14 cellular contexts compared by ENCODE assay signal in genomic region chrX:153782324-153782723, GRCh38. TPM values are rescaled to one million over a fixed set of nuclear protein-coding genes. Genes with fewer than 3 reads are reported as not detected.
DNase-seq lines count a peak whose midpoint lies in the region; ATAC-seq, FAIRE-seq and TF ChIP-seq lines count a peak whose summit lies in the region.
"Had no signal": no experiment of that assay in that cellular context is flagged by ENCODE, and none has a peak within 500 bp of the region (broad histone marks: within the 10 kb centered on the region; RNA-seq: fewer than 3 reads in every experiment).

No MANE protein-coding gene starts in this region.

- H3K27me3 Mint-ChIP-seq in endodermal cell (ENCODE audit: insufficient read depth) = no peaks in the 10 kb centered on the region
- H3K27me3 Mint-ChIP-seq in stimulated activated naive B cell treated with anti-CD40 and anti-IgM and Interleukin-4, amounts not matched to agents 10 μg/mL and 1 μg/mL and 100 μg/mL, for 72 hours = peaks cover 9 to 10% of the 10 kb centered on the region in 2 donors

- no peak for FAIRE-seq in frontal cortex (lab: Jason Lieb, UNC)
- FAIRE-seq: GM19239 had no signal

- DNase-seq in BE2C (peak; percentile 62), Karpas-422 (peak; percentile 59), NCI-H748 treated with DMSO at 0.1 percent for 48 hours (lab: John Stamatoyannopoulos, UW) (peak; percentile 49), endodermal cell (peak; percentile 74), ecto neural progenitor cell (ENCODE audit: low spot score) (no peak), frontal cortex (ENCODE audit: low spot score in 2 of 2) (no peak)
- no peak for DNase-seq in stimulated activated naive B cell treated with anti-CD40 and anti-IgM and Interleukin-4, amounts not matched to agents 10 μg/mL and 1 μg/mL and 100 μg/mL, for 72 hours
- DNase-seq: activated T-cell treated with anti-CD3 and anti-CD28 coated beads, Interleukin-2, amount 50 U/mL, for 1 hour; AML-193 had no signal

- no peaks in the 10 kb centered on the region for H4K20me1 ChIP-seq in Karpas-422 (ENCODE audit: insufficient read depth, low read depth, low read length)

- H3K4me2 ChIP-seq in Karpas-422 (ENCODE audit: low read depth, low read length, poor library complexity, severe bottlenecking) = no peak overlapping the region

- no peak overlapping the region for H2AFZ ChIP-seq in Karpas-422 (ENCODE audit: low read length)

- no peaks in the 10 kb centered on the region for H3K9me2 ChIP-seq in Karpas-422 (replicated peaks; ENCODE audit: insufficient read depth, low read length)

- no peak overlapping the region for H3K27ac ChIP-seq in Karpas-422 (ENCODE audit: low read length)
- H3K27ac ChIP-seq in endodermal cell (ENCODE audit: low read depth, low read length) = no peak overlapping the region

- WGBS in endodermal cell (ENCODE audit: insufficient coverage in 1 of 2, insufficient read length in 1 of 2), 2 experiments = 84 to 100% methylated on average over 2 to 11 of the region's 11 CpGs

- H3K9me3 Mint-ChIP-seq in endodermal cell = peaks cover 48% of the 10 kb centered on the region
- no peaks in the 10 kb centered on the region for H3K9me3 Mint-ChIP-seq in stimulated activated naive B cell treated with anti-CD40 and anti-IgM and Interleukin-4, amounts not matched to agents 10 μg/mL and 1 μg/mL and 100 μg/mL, for 72 hours

- no peak overlapping the region for H3K27ac Mint-ChIP-seq in endodermal cell
- H3K27ac Mint-ChIP-seq in stimulated activated naive B cell treated with anti-CD40 and anti-IgM and Interleukin-4, amounts not matched to agents 10 μg/mL and 1 μg/mL and 100 μg/mL, for 72 hours = no peak overlapping the region

- H3K4me3 ChIP-seq in BE2C (ENCODE audit: low read depth, low read length) = no peak overlapping the region
- H3K4me3 ChIP-seq in Karpas-422 (ENCODE audit: low read length) = no peak overlapping the region
- H3K4me3 ChIP-seq in endodermal cell (ENCODE audit: low read length) = no peak overlapping the region
- H3K4me3 ChIP-seq: breast epithelium had no signal

- peaks cover 20% of the 10 kb centered on the region for H3K4me1 ChIP-seq in BE2C
- no peaks in the 10 kb centered on the region for H3K4me1 ChIP-seq in Karpas-422 (ENCODE audit: low read length)
- no peaks in the 10 kb centered on the region for H3K4me1 ChIP-seq in endodermal cell (ENCODE audit: control insufficient read depth, insufficient read depth, low read length)
- H3K4me1 ChIP-seq: breast epithelium had no signal

- H3K36me3 ChIP-seq in BE2C (0 out of 2 replicates have a peak, but pooled peaks cover 4% of the 10 kb centered on the region), Karpas-422 (ENCODE audit: insufficient read depth, low read length) (no peaks in the 10 kb centered on the region), endodermal cell (ENCODE audit: control insufficient read depth, insufficient read depth, low read length) (no peaks in the 10 kb centered on the region)
- H3K36me3 ChIP-seq: breast epithelium had no signal

- no peaks in the 10 kb centered on the region for H3K9me3 ChIP-seq in BE2C
- no peaks in the 10 kb centered on the region for H3K9me3 ChIP-seq in Karpas-422 (ENCODE audit: low read length)
- no peaks in the 10 kb centered on the region for H3K9me3 ChIP-seq in endodermal cell (ENCODE audit: control insufficient read depth, low read length)
- H3K9me3 ChIP-seq: breast epithelium had no signal

- ATAC-seq in GM21526 (IDR thresholded peaks at IDR 0.05; ENCODE audit: low FRiP score, unreplicated experiment) = no peak
- ATAC-seq in stimulated activated naive B cell treated with anti-CD40 and anti-IgM and Interleukin-4, amounts not matched to agents 10 μg/mL and 1 μg/mL and 100 μg/mL, for 72 hours (replicated peaks) = no peak

- no peaks in the 10 kb centered on the region for H3K4me1 Mint-ChIP-seq in endodermal cell
- H3K4me1 Mint-ChIP-seq in stimulated activated naive B cell treated with anti-CD40 and anti-IgM and Interleukin-4, amounts not matched to agents 10 μg/mL and 1 μg/mL and 100 μg/mL, for 72 hours = peaks cover 4 to 11% of the 10 kb centered on the region in 2 donors

- H3K27me3 ChIP-seq in BE2C (no peaks in the 10 kb centered on the region), Karpas-422 (ENCODE audit: low read length) (no peaks in the 10 kb centered on the region), endodermal cell (ENCODE audit: control insufficient read depth, insufficient read depth, low read length, poor library complexity, severe bottlenecking) (no peaks in the 10 kb centered on the region)

- TF ChIP-seq CTCF in BE2C (IDR thresholded peaks at IDR 0.05; ENCODE audit: low read depth, low read length) (peak; percentile 45), endodermal cell (conservative IDR thresholded peaks at IDR 0.05) (peak; percentile 57)

- H3K36me3 Mint-ChIP-seq in endodermal cell (ENCODE audit: low read depth) = peaks cover 9% of the 10 kb centered on the region
- peaks cover 8 to 17% of the 10 kb centered on the region in 2 donors for H3K36me3 Mint-ChIP-seq in stimulated activated naive B cell treated with anti-CD40 and anti-IgM and Interleukin-4, amounts not matched to agents 10 μg/mL and 1 μg/mL and 100 μg/mL, for 72 hours

- H3K9ac ChIP-seq in Karpas-422 (ENCODE audit: low read length) (no peak overlapping the region), endodermal cell (ENCODE audit: extremely low read depth, low read length, poor library complexity, severe bottlenecking) (no peak overlapping the region)

- no peak overlapping the region for H3K4me3 Mint-ChIP-seq in endodermal cell
- H3K4me3 Mint-ChIP-seq in stimulated activated naive B cell treated with anti-CD40 and anti-IgM and Interleukin-4, amounts not matched to agents 10 μg/mL and 1 μg/mL and 100 μg/mL, for 72 hours = no peak overlapping the region

- H3K79me2 ChIP-seq in Karpas-422 (ENCODE audit: low read length) = no peaks in the 10 kb centered on the region

RNA-seq across cellular contexts. Expression of gene SRPK3, which starts 1.5 kb away (rescaled TPM):
- polyA plus RNA-seq in BE2C (2012; ENCODE audit: insufficient read depth, insufficient read length, low read depth) = 30.3 TPM
- total RNA-seq in Karpas-422 (2014; rRNA removed; shearing (Covaris generic); ENCODE audit: low replicate concordance) = not detected in 2 replicates
- total RNA-seq in endodermal cell = not detected
- polyA plus RNA-seq in endodermal cell (2013, experiment 1 of 2) = 0.32 TPM
- polyA plus RNA-seq in endodermal cell (2013, experiment 2 of 2) = not detected
- under 0.01 TPM for total RNA-seq in frontal cortex
- total RNA-seq: HT1080; T-helper 2 cell treated with Interferon-gamma antibody and Interleukin-4, amounts not matched to agents 100 ng/mL and 5 ng/mL, for 36 hours had no signal

RNA-seq across cellular contexts. Expression of gene IDH3G, which starts 11.9 kb away (rescaled TPM):
- 278 TPM for polyA plus RNA-seq in BE2C (2012; ENCODE audit: insufficient read depth, insufficient read length, low read depth)
- total RNA-seq in Karpas-422 (2014; rRNA removed; shearing (Covaris generic); ENCODE audit: low replicate concordance) = 46.5 and 80.7 TPM in 2 replicates
- total RNA-seq in endodermal cell = 10 to 100 TPM; 39.5 to 45.0 TPM
- polyA plus RNA-seq in endodermal cell (2013, experiment 1 of 2) = 53.1 TPM
- polyA plus RNA-seq in endodermal cell (2013, experiment 2 of 2) = 48.6 TPM
- total RNA-seq in frontal cortex = 49.7 TPM

RNA-seq across cellular contexts. Expression of gene SSR4, which starts 12.1 kb away (rescaled TPM):
- 1,099 TPM for polyA plus RNA-seq in BE2C (2012; ENCODE audit: insufficient read depth, insufficient read length, low read depth)
- total RNA-seq in Karpas-422 (2014; rRNA removed; shearing (Covaris generic); ENCODE audit: low replicate concordance) = 249 and 310 TPM in 2 replicates
- total RNA-seq in endodermal cell = 100 to 1,000 TPM; 220 to 236 TPM
- polyA plus RNA-seq in endodermal cell (2013, experiment 1 of 2) = 275 TPM
- polyA plus RNA-seq in endodermal cell (2013, experiment 2 of 2) = 267 TPM
- total RNA-seq in frontal cortex = 84.4 TPM

RNA-seq across cellular contexts. Expression of gene PLXNB3, which starts 18.3 kb away (rescaled TPM):
- polyA plus RNA-seq in BE2C (2012; ENCODE audit: insufficient read depth, insufficient read length, low read depth) = 136 TPM
- not detected in 2 replicates for total RNA-seq in Karpas-422 (2014; rRNA removed; shearing (Covaris generic); ENCODE audit: low replicate concordance)
- 1 to 10 TPM; 1.1 TPM for total RNA-seq in endodermal cell
- 4.5 TPM for polyA plus RNA-seq in endodermal cell (2013, experiment 1 of 2)
- polyA plus RNA-seq in endodermal cell (2013, experiment 2 of 2) = 2.6 TPM
- total RNA-seq in frontal cortex = 0.82 TPM

RNA-seq across cellular contexts. Expression of gene PDZD4, which starts 48.0 kb away (rescaled TPM):
- 127 TPM for polyA plus RNA-seq in BE2C (2012; ENCODE audit: insufficient read depth, insufficient read length, low read depth)
- total RNA-seq in Karpas-422 (2014; rRNA removed; shearing (Covaris generic); ENCODE audit: low replicate concordance) = not detected in 2 replicates
- total RNA-seq in endodermal cell (10 to 100 TPM; 30.1 to 68.3 TPM), frontal cortex (165 TPM)
- polyA plus RNA-seq in endodermal cell (2013, experiment 1 of 2) = 62.3 TPM
- polyA plus RNA-seq in endodermal cell (2013, experiment 2 of 2) = 55.6 TPM

Comparison
In these comparisons a context has a peak if more than half of its experiments do, and no peak if none do; other contexts are left out.
1. DNase-seq: peak in BE2C (single experiment), Karpas-422 (single experiment), NCI-H748 treated with DMSO at 0.1 percent for 48 hours (single experiment) and endodermal cell (single experiment); none in stimulated activated naive B cell treated with anti-CD40 and anti-IgM and Interleukin-4, amounts not matched to agents 10 μg/mL and 1 μg/mL and 100 μg/mL, for 72 hours (single experiment), ecto neural progenitor cell (single experiment) and frontal cortex (0 of 2).